Comparison of ENCODE assay signal across 7 cellular contexts in genomic region chr19:18612772-18613588, GRCh38. TPM values are rescaled to one million over a fixed set of nuclear protein-coding genes. Genes with fewer than 3 reads are reported as not detected.
DNase-seq lines count a peak whose midpoint lies in the region; ATAC-seq and TF ChIP-seq lines count a peak whose summit lies in the region.

TSS of gene TMEM59L (plus strand) at chr19:18612870. CDS start at chr19:18612959, 89 bp downstream.

- ATAC-seq in HG03342 (IDR thresholded peaks at IDR 0.05; ENCODE audit: unreplicated experiment) = no peak

- in situ Hi-C loops in HAP-1 (cut with MboI; ENCODE audit: low sequenced_read_pairs) = no loop called here
- in situ Hi-C loops in KBM-7 (cut with MboI; ENCODE audit: low pct_unique_long_range_greater_than_20kb, low sequenced_read_pairs) = no loop called here

- TF ChIP-seq CTCF in VCaP (conservative IDR thresholded peaks at IDR 0.05) (no peak), nephron progenitor cell (IDR thresholded peaks at IDR 0.05) (no peak)

- H3K9me3 Mint-ChIP-seq in nephron progenitor cell = peaks cover 8% of the 10 kb centered on the region

- no peaks in the 10 kb centered on the region for H3K9me3 ChIP-seq in HAP-1

- H3K27ac Mint-ChIP-seq in nephron progenitor cell = no peak within 1 kb of the TSS

- peak; percentile 30 to 75 for DNase-seq in HAP-1 (ENCODE audit: low spot score in 2 of 2)
- peak; percentile 22 for DNase-seq in effector CD8-positive, alpha-beta T cell (lab: John Stamatoyannopoulos, UW)
- DNase-seq in nephron progenitor cell = peak; percentile 78
- no peak for DNase-seq in mesenteric fat pad (ENCODE audit: low spot score)
- no peak for DNase-seq in KBM-7

- peaks cover 88% of the 10 kb centered on the region for H3K27me3 Mint-ChIP-seq in nephron progenitor cell (ENCODE audit: low read depth, poor library complexity)

- H3K27me3 ChIP-seq in HAP-1 (ENCODE audit: low read depth) = peaks cover 42% of the 10 kb centered on the region

- peaks cover 44% of the 10 kb centered on the region for H3K4me1 Mint-ChIP-seq in nephron progenitor cell

- H3K36me3 ChIP-seq in HAP-1 (replicated peaks) = no peaks in the 10 kb centered on the region

- peaks cover 6% of the 10 kb centered on the region for H3K36me3 Mint-ChIP-seq in nephron progenitor cell (ENCODE audit: low read depth)

- peak within 1 kb of the TSS; percentile 32; the same call in 1 of the 2 replicates for H3K27ac ChIP-seq in VCaP

- peak within 1 kb of the TSS; percentile 36 for H3K4me3 ChIP-seq in HAP-1

- H3K4me3 Mint-ChIP-seq in nephron progenitor cell = peak within 1 kb of the TSS; percentile 82

- H3K4me1 ChIP-seq in HAP-1 = peaks cover 8% of the 10 kb centered on the region

RNA-seq across cellular contexts. Expression of gene TMEM59L, which starts in this region (rescaled TPM):
- 2.0 TPM for total RNA-seq in mesenteric fat pad

Comparison
In these comparisons a context has a peak if more than half of its experiments do, and no peak if none do; other contexts are left out.
1. DNase-seq: peak in HAP-1 (2 of 2), effector CD8-positive, alpha-beta T cell (single experiment) and nephron progenitor cell (single experiment); none in mesenteric fat pad (single experiment) and KBM-7 (single experiment).